In the genomic region with DNA sequence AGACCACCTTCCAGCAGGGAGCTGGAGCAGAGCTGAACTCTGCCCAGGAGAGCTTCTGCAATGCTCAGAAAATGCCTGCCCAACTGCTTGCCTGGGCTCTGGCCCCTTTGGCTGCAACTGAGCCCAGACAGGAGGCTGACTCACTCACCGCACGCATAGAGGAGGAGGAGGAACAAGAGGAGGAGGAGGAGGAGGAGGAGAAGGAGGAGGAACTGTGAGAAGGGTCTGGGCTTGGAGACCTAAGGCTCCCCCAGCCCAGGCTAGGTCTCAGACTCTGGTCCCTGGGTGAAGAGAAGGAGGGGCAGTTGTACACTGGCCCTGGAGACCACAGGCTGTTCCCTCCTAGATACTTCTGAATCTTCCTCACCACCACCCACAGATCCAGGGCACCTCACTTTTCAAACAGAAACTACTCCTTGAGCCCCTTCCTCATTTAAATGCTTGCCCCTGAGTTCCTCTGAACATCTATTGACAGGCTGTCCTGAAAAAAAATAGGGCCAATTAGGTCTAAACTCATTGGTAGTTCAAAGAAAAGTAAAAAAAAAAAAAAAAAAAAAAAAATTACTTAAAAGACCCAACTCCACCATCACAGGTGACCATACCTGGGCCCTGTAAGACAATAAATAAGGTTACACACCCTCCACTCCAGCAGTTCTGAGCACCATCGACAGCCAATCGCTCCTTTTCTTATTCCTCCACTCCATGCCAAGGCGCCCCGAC, we compare ENCODE assay signal across 8 cellular contexts. TPM values are rescaled to one million over a fixed set of nuclear protein-coding genes. Genes with fewer than 3 reads are reported as not detected.
DNase-seq lines count a peak whose midpoint lies in the region; ATAC-seq and TF ChIP-seq lines count a peak whose summit lies in the region.

No MANE protein-coding gene starts in this region.

- H3K36me3 ChIP-seq in iPS-20b (ENCODE audit: insufficient read depth, low read depth, low read length), result no peaks in the 10 kb centered on the region

- H3K4me3 Mint-ChIP-seq in HFFc6, result peak overlapping the region; percentile 98

- no peak for TF ChIP-seq CTCF in HFFc6 (IDR thresholded peaks at IDR 0.05)

- no peaks in the 10 kb centered on the region for H3K36me3 Mint-ChIP-seq in HFFc6 (ENCODE audit: low read depth)

- peaks cover 16% of the 10 kb centered on the region for H3K27me3 Mint-ChIP-seq in HFFc6 (ENCODE audit: insufficient read depth)

- H3K4me1 ChIP-seq in iPS-20b (ENCODE audit: insufficient read depth, low read length), result no peaks in the 10 kb centered on the region; the same call in 1 of the 2 replicates

- no peaks in the 10 kb centered on the region for H3K9me3 ChIP-seq in iPS-20b (ENCODE audit: insufficient read depth, low read depth, low read length)

- H3K27ac ChIP-seq in iPS-20b (ENCODE audit: low read length), result no peak overlapping the region

- H3K27me3 ChIP-seq in iPS-20b (ENCODE audit: insufficient read depth, low read length), result peaks cover 90% of the 10 kb centered on the region

- peak; percentile 78 for DNase-seq in HFFc6
- peak; percentile 38 for DNase-seq in T follicular helper cell (ENCODE audit: low read depth)
- peak; percentile 72 for DNase-seq in amniotic stem cell (lab: John Stamatoyannopoulos, UW)
- peak; percentile 79 for DNase-seq in stimulated activated CD4-positive, alpha-beta T cell treated with anti-CD3 and anti-CD28 coated beads, Interleukin-1b, Interleukin-23, amount 100 ng/mL, for 48 hours
- DNase-seq in NCI-H1417 treated with DMSO at 0.1 percent for 48 hours (lab: John Stamatoyannopoulos, UW), result no peak
- DNase-seq in C1 segment of cervical spinal cord (lab: John Stamatoyannopoulos, UW), result no peak

- H3K9ac ChIP-seq in iPS-20b (ENCODE audit: low read depth, low read length), result no peak overlapping the region

- H3K27ac Mint-ChIP-seq in HFFc6, result peak overlapping the region; percentile 84

- peak overlapping the region; percentile 61 for H3K4me3 ChIP-seq in iPS-20b (ENCODE audit: low read length)

- H3K4me1 Mint-ChIP-seq in HFFc6 (ENCODE audit: low read depth), result peaks cover 47% of the 10 kb centered on the region

- ATAC-seq in HG03108 (IDR thresholded peaks at IDR 0.05; ENCODE audit: unreplicated experiment), result no peak

- no peaks in the 10 kb centered on the region for H3K9me3 Mint-ChIP-seq in HFFc6

RNA-seq across cellular contexts. Expression of a gene that starts 0.7 kb away (rescaled TPM):
- total RNA-seq in HFFc6 (2021; fragmentation: NEBNext Ultra II Directional; extraction: Animal tissue kit (Norgen Biotek cat#: 25700)), result 10 to 100 TPM in 3 of 6 experiments, 1 to 10 TPM in 3; 8.4 to 14.8 (median 10.1) TPM

RNA-seq across cellular contexts. Expression of a gene that starts 59.3 kb away (rescaled TPM):
- total RNA-seq in HFFc6 (2021; fragmentation: NEBNext Ultra II Directional; extraction: Animal tissue kit (Norgen Biotek cat#: 25700)), result 100 to 1,000 TPM in 5 of 6 experiments, 10 to 100 TPM in 1; 87.8 to 123 (median 107) TPM

Comparison
In these comparisons a context has a peak if more than half of its experiments do, and no peak if none do; other contexts are left out.
1. DNase-seq: peak in HFFc6 (single experiment), T follicular helper cell (single experiment), amniotic stem cell (single experiment) and stimulated activated CD4-positive, alpha-beta T cell treated with anti-CD3 and anti-CD28 coated beads, Interleukin-1b, Interleukin-23, amount 100 ng/mL, for 48 hours (single experiment); none in NCI-H1417 treated with DMSO at 0.1 percent for 48 hours (single experiment) and C1 segment of cervical spinal cord (0 of 14).